In genomic region chr10:25493122-25493893, GRCh38 we compare ENCODE assay signal across 1 cellular context.
TF ChIP-seq lines count a peak whose summit lies in the region.

No MANE protein-coding gene starts in this region.

TF ChIP-seq in K562, 482 proteins besides CTCF, POLR2A, EP300 and RAD21 (continued from another document and continues in another):
- TF ChIP-seq, protein P1, sequence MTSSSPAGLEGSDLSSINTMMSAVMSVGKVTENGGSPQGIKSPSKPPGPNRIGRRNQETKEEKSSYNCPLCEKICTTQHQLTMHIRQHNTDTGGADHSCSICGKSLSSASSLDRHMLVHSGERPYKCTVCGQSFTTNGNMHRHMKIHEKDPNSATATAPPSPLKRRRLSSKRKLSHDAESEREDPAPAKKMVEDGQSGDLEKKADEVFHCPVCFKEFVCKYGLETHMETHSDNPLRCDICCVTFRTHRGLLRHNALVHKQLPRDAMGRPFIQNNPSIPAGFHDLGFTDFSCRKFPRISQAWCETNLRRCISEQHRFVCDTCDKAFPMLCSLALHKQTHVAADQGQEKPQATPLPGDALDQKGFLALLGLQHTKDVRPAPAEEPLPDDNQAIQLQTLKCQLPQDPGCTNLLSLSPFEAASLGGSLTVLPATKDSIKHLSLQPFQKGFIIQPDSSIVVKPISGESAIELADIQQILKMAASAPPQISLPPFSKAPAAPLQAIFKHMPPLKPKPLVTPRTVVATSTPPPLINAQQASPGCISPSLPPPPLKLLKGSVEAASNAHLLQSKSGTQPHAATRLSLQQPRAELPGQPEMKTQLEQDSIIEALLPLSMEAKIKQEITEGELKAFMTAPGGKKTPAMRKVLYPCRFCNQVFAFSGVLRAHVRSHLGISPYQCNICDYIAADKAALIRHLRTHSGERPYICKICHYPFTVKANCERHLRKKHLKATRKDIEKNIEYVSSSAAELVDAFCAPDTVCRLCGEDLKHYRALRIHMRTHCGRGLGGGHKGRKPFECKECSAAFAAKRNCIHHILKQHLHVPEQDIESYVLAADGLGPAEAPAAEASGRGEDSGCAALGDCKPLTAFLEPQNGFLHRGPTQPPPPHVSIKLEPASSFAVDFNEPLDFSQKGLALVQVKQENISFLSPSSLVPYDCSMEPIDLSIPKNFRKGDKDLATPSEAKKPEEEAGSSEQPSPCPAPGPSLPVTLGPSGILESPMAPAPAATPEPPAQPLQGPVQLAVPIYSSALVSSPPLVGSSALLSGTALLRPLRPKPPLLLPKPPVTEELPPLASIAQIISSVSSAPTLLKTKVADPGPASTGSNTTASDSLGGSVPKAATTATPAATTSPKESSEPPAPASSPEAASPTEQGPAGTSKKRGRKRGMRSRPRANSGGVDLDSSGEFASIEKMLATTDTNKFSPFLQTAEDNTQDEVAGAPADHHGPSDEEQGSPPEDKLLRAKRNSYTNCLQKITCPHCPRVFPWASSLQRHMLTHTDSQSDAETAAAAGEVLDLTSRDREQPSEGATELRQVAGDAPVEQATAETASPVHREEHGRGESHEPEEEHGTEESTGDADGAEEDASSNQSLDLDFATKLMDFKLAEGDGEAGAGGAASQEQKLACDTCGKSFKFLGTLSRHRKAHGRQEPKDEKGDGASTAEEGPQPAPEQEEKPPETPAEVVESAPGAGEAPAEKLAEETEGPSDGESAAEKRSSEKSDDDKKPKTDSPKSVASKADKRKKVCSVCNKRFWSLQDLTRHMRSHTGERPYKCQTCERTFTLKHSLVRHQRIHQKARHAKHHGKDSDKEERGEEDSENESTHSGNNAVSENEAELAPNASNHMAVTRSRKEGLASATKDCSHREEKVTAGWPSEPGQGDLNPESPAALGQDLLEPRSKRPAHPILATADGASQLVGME (CRISPR knock-in tag; IDR thresholded peaks at IDR 0.05) = no peak
- TF ChIP-seq, protein P2, sequence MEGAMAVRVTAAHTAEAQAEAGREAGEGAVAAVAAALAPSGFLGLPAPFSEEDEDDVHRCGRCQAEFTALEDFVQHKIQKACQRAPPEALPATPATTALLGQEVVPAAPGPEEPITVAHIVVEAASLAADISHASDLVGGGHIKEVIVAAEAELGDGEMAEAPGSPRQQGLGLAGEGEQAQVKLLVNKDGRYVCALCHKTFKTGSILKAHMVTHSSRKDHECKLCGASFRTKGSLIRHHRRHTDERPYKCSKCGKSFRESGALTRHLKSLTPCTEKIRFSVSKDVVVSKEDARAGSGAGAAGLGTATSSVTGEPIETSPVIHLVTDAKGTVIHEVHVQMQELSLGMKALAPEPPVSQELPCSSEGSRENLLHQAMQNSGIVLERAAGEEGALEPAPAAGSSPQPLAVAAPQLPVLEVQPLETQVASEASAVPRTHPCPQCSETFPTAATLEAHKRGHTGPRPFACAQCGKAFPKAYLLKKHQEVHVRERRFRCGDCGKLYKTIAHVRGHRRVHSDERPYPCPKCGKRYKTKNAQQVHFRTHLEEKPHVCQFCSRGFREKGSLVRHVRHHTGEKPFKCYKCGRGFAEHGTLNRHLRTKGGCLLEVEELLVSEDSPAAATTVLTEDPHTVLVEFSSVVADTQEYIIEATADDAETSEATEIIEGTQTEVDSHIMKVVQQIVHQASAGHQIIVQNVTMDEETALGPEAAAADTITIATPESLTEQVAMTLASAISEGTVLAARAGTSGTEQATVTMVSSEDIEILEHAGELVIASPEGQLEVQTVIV (CRISPR knock-in tag; IDR thresholded peaks at IDR 0.05; ENCODE audit: borderline replicate concordance) = no peak
- no peak for TF ChIP-seq ZNF778 (CRISPR knock-in tag; IDR thresholded peaks at IDR 0.05)
- TF ChIP-seq ZNF609 (CRISPR knock-in tag; IDR thresholded peaks at IDR 0.05; ENCODE audit: borderline replicate concordance) = no peak
- TF ChIP-seq FOXM1 (IDR thresholded peaks at IDR 0.05; ENCODE audit: low read depth) = peak; percentile 75
- no peak for TF ChIP-seq FOXM1 (CRISPR knock-in tag; IDR thresholded peaks at IDR 0.05; ENCODE audit: low read depth)
- peak; percentile 63; the same call in 1 of the 2 replicates for TF ChIP-seq CTBP1 (IDR thresholded peaks at IDR 0.05; ENCODE audit: borderline replicate concordance)
- TF ChIP-seq KDM1A (IDR thresholded peaks at IDR 0.05) = peak; percentile 71 to 78; a peak in 3 of 4 replicates
- TF ChIP-seq MYC (IDR thresholded peaks at IDR 0.05; ENCODE audit: low read depth, low read length) = peak; percentile 44; the same call in 1 of the 2 replicates
- no peak for TF ChIP-seq MYC (CRISPR knock-in tag; IDR thresholded peaks at IDR 0.05; ENCODE audit: borderline replicate concordance, low read depth)
- TF ChIP-seq CXXC5 (CRISPR knock-in tag; IDR thresholded peaks at IDR 0.05) = peak; percentile 16; the same call in 1 of the 2 replicates
- TF ChIP-seq HDGF (IDR thresholded peaks at IDR 0.05) = no peak
- TF ChIP-seq CEBPB (tag; IDR thresholded peaks at IDR 0.05) = peak; percentile 41; the same call in 1 of the 2 replicates
- TF ChIP-seq BRD4 (IDR thresholded peaks at IDR 0.05) = no peak
- TF ChIP-seq FOSL1 (tag; conservative IDR thresholded peaks at IDR 0.05) = peak; percentile 99
- no peak for TF ChIP-seq PATZ1 (CRISPR knock-in tag; IDR thresholded peaks at IDR 0.05; ENCODE audit: borderline replicate concordance)
- no peak for TF ChIP-seq ID3 (CRISPR knock-in tag; IDR thresholded peaks at IDR 0.05)
- peak; percentile 86 for TF ChIP-seq ID3 (tag; IDR thresholded peaks at IDR 0.05)
- TF ChIP-seq SMARCA5 (IDR thresholded peaks at IDR 0.05) = peak; percentile 49; the same call in 1 of the 2 replicates
- TF ChIP-seq GATAD2B (IDR thresholded peaks at IDR 0.05; ENCODE audit: borderline replicate concordance) = peak; percentile 81
- TF ChIP-seq HBP1 (CRISPR knock-in tag; IDR thresholded peaks at IDR 0.05) = no peak
- TF ChIP-seq TCF7 (IDR thresholded peaks at IDR 0.05; ENCODE audit: borderline replicate concordance) = no peak
- no peak for TF ChIP-seq MTF1 (CRISPR knock-in tag; IDR thresholded peaks at IDR 0.05; ENCODE audit: borderline replicate concordance)
- no peak for TF ChIP-seq HDAC6 (IDR thresholded peaks at IDR 0.05; ENCODE audit: low read depth, low read length)
- TF ChIP-seq ZNF134 (CRISPR knock-in tag; conservative IDR thresholded peaks at IDR 0.05) = no peak
- no peak for TF ChIP-seq LARP7 (IDR thresholded peaks at IDR 0.05)
- TF ChIP-seq ZKSCAN8 (CRISPR knock-in tag; IDR thresholded peaks at IDR 0.05) = peak; percentile 63; the same call in 1 of the 2 replicates
- TF ChIP-seq EP400 (IDR thresholded peaks at IDR 0.05) = peak; percentile 53; the same call in 1 of the 2 replicates
- TF ChIP-seq NBN (IDR thresholded peaks at IDR 0.05; ENCODE audit: low read depth) = peak; percentile 84; the same call in 1 of the 2 replicates
- TF ChIP-seq ZNF3 (CRISPR knock-in tag; IDR thresholded peaks at IDR 0.05) = peak; percentile 68; the same call in 1 of the 2 replicates
- no peak for TF ChIP-seq ZNF253 (CRISPR knock-in tag; conservative IDR thresholded peaks at IDR 0.05)
- peak; percentile 31 for TF ChIP-seq NCOA6 (IDR thresholded peaks at IDR 0.05)
- TF ChIP-seq ELK3 (CRISPR knock-in tag; IDR thresholded peaks at IDR 0.05) = no peak
- peak; percentile 79; the same call in 1 of the 2 replicates for TF ChIP-seq ESRRA (IDR thresholded peaks at IDR 0.05; ENCODE audit: borderline replicate concordance, low read depth)
- TF ChIP-seq TEAD4 (IDR thresholded peaks at IDR 0.05; ENCODE audit: low read length) = peak; percentile 95
- TF ChIP-seq TEAD4 (CRISPR knock-in tag; IDR thresholded peaks at IDR 0.05; ENCODE audit: borderline replicate concordance) = no peak
- no peak; the same call in 1 of the 2 replicates for TF ChIP-seq BHLHE40 (IDR thresholded peaks at IDR 0.05; ENCODE audit: low read length)
- peak; percentile 89 for TF ChIP-seq TAL1 (IDR thresholded peaks at IDR 0.05)
- peak; percentile 84 for TF ChIP-seq NEUROD1 (IDR thresholded peaks at IDR 0.05; ENCODE audit: borderline replicate concordance, low read depth, low read length, partially characterized antibody)
- TF ChIP-seq ARNT (IDR thresholded peaks at IDR 0.05) = peak in 1 of 2 experiments; percentile 79; a peak in 2 of 4 replicates
- TF ChIP-seq LCOR (CRISPR knock-in tag; IDR thresholded peaks at IDR 0.05) = peak; percentile 38; the same call in 1 of the 2 replicates
- no peak for TF ChIP-seq MEF2D (tag; conservative IDR thresholded peaks at IDR 0.05; ENCODE audit: low read depth)
- no peak for TF ChIP-seq ZFP1 (CRISPR knock-in tag; IDR thresholded peaks at IDR 0.05)
- peak; percentile 60; the same call in 1 of the 2 replicates for TF ChIP-seq HDAC2 (IDR thresholded peaks at IDR 0.05)
- no peak for TF ChIP-seq ETV6 (IDR thresholded peaks at IDR 0.05; ENCODE audit: borderline replicate concordance in 1 of 2, low read depth in 2 of 2, low read length in 1 of 2)
- TF ChIP-seq ETV6 (CRISPR knock-in tag; IDR thresholded peaks at IDR 0.05; ENCODE audit: borderline replicate concordance) = no peak
- peak; percentile 70 for TF ChIP-seq MAFG (tag; conservative IDR thresholded peaks at IDR 0.05)
- TF ChIP-seq, protein P3, sequence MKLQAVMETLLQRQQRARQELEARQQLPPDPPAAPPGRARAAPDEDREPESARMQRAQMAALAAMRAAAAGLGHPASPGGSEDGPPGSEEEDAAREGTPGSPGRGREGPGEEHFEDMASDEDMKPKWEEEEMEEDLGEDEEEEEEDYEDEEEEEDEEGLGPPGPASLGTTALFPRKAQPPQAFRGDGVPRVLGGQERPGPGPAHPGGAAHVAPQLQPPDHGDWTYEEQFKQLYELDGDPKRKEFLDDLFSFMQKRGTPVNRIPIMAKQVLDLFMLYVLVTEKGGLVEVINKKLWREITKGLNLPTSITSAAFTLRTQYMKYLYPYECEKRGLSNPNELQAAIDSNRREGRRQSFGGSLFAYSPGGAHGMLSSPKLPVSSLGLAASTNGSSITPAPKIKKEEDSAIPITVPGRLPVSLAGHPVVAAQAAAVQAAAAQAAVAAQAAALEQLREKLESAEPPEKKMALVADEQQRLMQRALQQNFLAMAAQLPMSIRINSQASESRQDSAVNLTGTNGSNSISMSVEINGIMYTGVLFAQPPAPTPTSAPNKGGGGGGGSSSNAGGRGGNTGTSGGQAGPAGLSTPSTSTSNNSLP (IDR thresholded peaks at IDR 0.05; ENCODE audit: borderline replicate concordance, low read depth, low read length) = peak; percentile 88
